Comparison of ENCODE assay signal across 1 cellular context in genomic region chr3:138890555-138891187, GRCh38.
TF ChIP-seq lines count a peak whose summit lies in the region.

No MANE protein-coding gene starts in this region.

TF ChIP-seq in K562, 482 proteins besides CTCF, POLR2A, EP300 and RAD21 (continued from another document):
- TF ChIP-seq THRB (CRISPR knock-in tag; conservative IDR thresholded peaks at IDR 0.05) (0 out of 2 replicates have a peak, but pooled peaks have one; percentile 15), HDAC6 (IDR thresholded peaks at IDR 0.05; ENCODE audit: low read depth, low read length) (no peak), LCOR (CRISPR knock-in tag; IDR thresholded peaks at IDR 0.05) (0 out of 2 replicates have a peak, but pooled peaks have one; percentile 8), ZNF507 (tag; conservative IDR thresholded peaks at IDR 0.05) (no peak), ZBTB8A (IDR thresholded peaks at IDR 0.05; ENCODE audit: partially characterized antibody) (no peak), SMARCA5 (IDR thresholded peaks at IDR 0.05) (peak; percentile 24; the same call in 1 of the 2 replicates), GTF2E2 (tag; IDR thresholded peaks at IDR 0.05) (0 out of 2 replicates have a peak, but pooled peaks have one; percentile 47)
- TF ChIP-seq, protein P1, sequence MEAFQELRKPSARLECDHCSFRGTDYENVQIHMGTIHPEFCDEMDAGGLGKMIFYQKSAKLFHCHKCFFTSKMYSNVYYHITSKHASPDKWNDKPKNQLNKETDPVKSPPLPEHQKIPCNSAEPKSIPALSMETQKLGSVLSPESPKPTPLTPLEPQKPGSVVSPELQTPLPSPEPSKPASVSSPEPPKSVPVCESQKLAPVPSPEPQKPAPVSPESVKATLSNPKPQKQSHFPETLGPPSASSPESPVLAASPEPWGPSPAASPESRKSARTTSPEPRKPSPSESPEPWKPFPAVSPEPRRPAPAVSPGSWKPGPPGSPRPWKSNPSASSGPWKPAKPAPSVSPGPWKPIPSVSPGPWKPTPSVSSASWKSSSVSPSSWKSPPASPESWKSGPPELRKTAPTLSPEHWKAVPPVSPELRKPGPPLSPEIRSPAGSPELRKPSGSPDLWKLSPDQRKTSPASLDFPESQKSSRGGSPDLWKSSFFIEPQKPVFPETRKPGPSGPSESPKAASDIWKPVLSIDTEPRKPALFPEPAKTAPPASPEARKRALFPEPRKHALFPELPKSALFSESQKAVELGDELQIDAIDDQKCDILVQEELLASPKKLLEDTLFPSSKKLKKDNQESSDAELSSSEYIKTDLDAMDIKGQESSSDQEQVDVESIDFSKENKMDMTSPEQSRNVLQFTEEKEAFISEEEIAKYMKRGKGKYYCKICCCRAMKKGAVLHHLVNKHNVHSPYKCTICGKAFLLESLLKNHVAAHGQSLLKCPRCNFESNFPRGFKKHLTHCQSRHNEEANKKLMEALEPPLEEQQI (IDR thresholded peaks at IDR 0.05) = peak; percentile 26; the same call in 1 of the 2 replicates
- TF ChIP-seq, protein P2, sequence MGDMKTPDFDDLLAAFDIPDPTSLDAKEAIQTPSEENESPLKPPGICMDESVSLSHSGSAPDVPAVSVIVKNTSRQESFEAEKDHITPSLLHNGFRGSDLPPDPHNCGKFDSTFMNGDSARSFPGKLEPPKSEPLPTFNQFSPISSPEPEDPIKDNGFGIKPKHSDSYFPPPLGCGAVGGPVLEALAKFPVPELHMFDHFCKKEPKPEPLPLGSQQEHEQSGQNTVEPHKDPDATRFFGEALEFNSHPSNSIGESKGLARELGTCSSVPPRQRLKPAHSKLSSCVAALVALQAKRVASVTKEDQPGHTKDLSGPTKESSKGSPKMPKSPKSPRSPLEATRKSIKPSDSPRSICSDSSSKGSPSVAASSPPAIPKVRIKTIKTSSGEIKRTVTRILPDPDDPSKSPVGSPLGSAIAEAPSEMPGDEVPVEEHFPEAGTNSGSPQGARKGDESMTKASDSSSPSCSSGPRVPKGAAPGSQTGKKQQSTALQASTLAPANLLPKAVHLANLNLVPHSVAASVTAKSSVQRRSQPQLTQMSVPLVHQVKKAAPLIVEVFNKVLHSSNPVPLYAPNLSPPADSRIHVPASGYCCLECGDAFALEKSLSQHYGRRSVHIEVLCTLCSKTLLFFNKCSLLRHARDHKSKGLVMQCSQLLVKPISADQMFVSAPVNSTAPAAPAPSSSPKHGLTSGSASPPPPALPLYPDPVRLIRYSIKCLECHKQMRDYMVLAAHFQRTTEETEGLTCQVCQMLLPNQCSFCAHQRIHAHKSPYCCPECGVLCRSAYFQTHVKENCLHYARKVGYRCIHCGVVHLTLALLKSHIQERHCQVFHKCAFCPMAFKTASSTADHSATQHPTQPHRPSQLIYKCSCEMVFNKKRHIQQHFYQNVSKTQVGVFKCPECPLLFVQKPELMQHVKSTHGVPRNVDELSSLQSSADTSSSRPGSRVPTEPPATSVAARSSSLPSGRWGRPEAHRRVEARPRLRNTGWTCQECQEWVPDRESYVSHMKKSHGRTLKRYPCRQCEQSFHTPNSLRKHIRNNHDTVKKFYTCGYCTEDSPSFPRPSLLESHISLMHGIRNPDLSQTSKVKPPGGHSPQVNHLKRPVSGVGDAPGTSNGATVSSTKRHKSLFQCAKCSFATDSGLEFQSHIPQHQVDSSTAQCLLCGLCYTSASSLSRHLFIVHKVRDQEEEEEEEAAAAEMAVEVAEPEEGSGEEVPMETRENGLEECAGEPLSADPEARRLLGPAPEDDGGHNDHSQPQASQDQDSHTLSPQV (IDR thresholded peaks at IDR 0.05) = peak; percentile 79; the same call in 1 of the 2 replicates
